Comparison of ENCODE assay signal across 2 cellular contexts in genomic region chr6:155195903-155196302, GRCh38.
TF ChIP-seq lines count a peak whose summit lies in the region.

No MANE protein-coding gene starts in this region.

TF ChIP-seq in HCT116, 20 proteins besides CTCF, POLR2A, EP300 and RAD21:
- TF ChIP-seq ATF3 (IDR thresholded peaks at IDR 0.05) (no peak), JUND (IDR thresholded peaks at IDR 0.05) (no peak), POLR2AphosphoS5 (IDR thresholded peaks at IDR 0.05; ENCODE audit: low read depth, low read length) (no peak), EZH2phosphoT487 (IDR thresholded peaks at IDR 0.05; ENCODE audit: borderline replicate concordance) (no peak), SIN3A (IDR thresholded peaks at IDR 0.05; ENCODE audit: low read depth) (no peak), EZH2 (IDR thresholded peaks at IDR 0.05) (no peak), ZNF274 (IDR thresholded peaks at IDR 0.05; ENCODE audit: low read depth, low read length) (no peak), ZBTB33 (IDR thresholded peaks at IDR 0.05; ENCODE audit: extremely low read depth, insufficient replicate concordance, low read length) (no peak), ELF1 (IDR thresholded peaks at IDR 0.05; ENCODE audit: borderline replicate concordance, low read depth) (no peak)

TF ChIP-seq in H1, 55 proteins besides CTCF, POLR2A, EP300 and RAD21:
- TF ChIP-seq MAX (IDR thresholded peaks at IDR 0.05) (0 out of 2 replicates have a peak, but pooled peaks have one; percentile 33), HDAC6 (IDR thresholded peaks at IDR 0.05; ENCODE audit: low read depth, low read length) (no peak)
TF ChIP-seq in H1: peak in this region for 1.
